9 cellular contexts compared by ENCODE assay signal in genomic region chr9:136403538-136403914, GRCh38. TPM values are rescaled to one million over a fixed set of nuclear protein-coding genes. Genes with fewer than 3 reads are reported as not detected.
DNase-seq lines count a peak whose midpoint lies in the region; ATAC-seq, FAIRE-seq and TF ChIP-seq lines count a peak whose summit lies in the region.
"Had no signal": no experiment of that assay in that cellular context is flagged by ENCODE, and none has a peak within 500 bp of the region (broad histone marks: within the 10 kb centered on the region; RNA-seq: fewer than 3 reads in every experiment).

No MANE protein-coding gene starts in this region.

- H3K27ac ChIP-seq in GM12878 (ENCODE audit: control insufficient read depth, insufficient read depth) (peak overlapping the region; percentile 92), esophagus muscularis mucosa (replicated peaks in 1 of 4) (no peak overlapping the region)
- H3K27ac ChIP-seq: breast epithelium had no signal

- H3K79me2 ChIP-seq in GM12878 (ENCODE audit: control insufficient read depth, insufficient read depth, low read length) = peaks cover 32% of the 10 kb centered on the region

- intact Hi-C loops in GM12878 (cut with micrococcal nuclease; ENCODE audit: unreplicated experiment) = no loop called here
- intact Hi-C loops in esophagus muscularis mucosa (cut with DNase I) = no loop called here

- no peak overlapping the region for H2AFZ ChIP-seq in GM12878 (ENCODE audit: control insufficient read depth, low read depth, low read length)

- SMC1A ChIA-PET in GM12878 (lab: Charles Lee; ENCODE audit: uncharacterized antibody, unreplicated experiment) = no interaction called here

- TF ChIP-seq CTCF in GM12878 (IDR thresholded peaks at IDR 0.05 in 2 of 3, conservative IDR thresholded peaks at IDR 0.05 in 1 of 3; ENCODE audit: control insufficient read depth in 2 of 3, extremely low read depth in 1 of 3, insufficient read depth in 1 of 3, low read depth in 3 of 3, low read length in 3 of 3) (peak in 1 of 3 experiments; percentile 16; a peak in 3 of 6 replicates), esophagus muscularis mucosa (IDR thresholded peaks at IDR 0.05) (no peak)

- peak overlapping the region; percentile 65 for H3K9ac ChIP-seq in GM12878 (ENCODE audit: control insufficient read depth, insufficient read depth, low read length)

- TF ChIP-seq EP300 in GM12878 (IDR thresholded peaks at IDR 0.05; ENCODE audit: borderline replicate concordance in 1 of 2, control insufficient read depth in 1 of 2, low read depth in 2 of 2, low read length in 2 of 2) (peak in 1 of 2 experiments; percentile 34; a peak in 1 of 4 replicates), esophagus muscularis mucosa (IDR thresholded peaks at IDR 0.05) (no peak)

- no peaks in the 10 kb centered on the region for H3K9me3 ChIP-seq in GM12878 (replicated peaks; ENCODE audit: control insufficient read depth, insufficient read depth, low read length)
- H3K9me3 ChIP-seq in esophagus muscularis mucosa = no peaks in the 10 kb centered on the region
- H3K9me3 ChIP-seq: breast epithelium had no signal

- no TSS peak for BruUV-seq in GM12878 (replicated peaks; lab: Mats Ljungman, UMichigan)

- H3K27me3 ChIP-seq in GM12878 (replicated peaks in 1 of 2; ENCODE audit: control insufficient read depth in 2 of 2, insufficient read depth in 2 of 2, low read length in 1 of 2) (no peaks in the 10 kb centered on the region), esophagus muscularis mucosa (no peaks in the 10 kb centered on the region)
- H3K27me3 ChIP-seq: breast epithelium had no signal

- H3K4me2 ChIP-seq in GM12878 (ENCODE audit: control insufficient read depth, insufficient read depth) = peak overlapping the region; percentile 90

- in situ Hi-C loops in GM12878 (cut with MboI) = no loop called here

- 7% methylated on average over 5 of the region's 5 CpGs for WGBS in GM12878 (ENCODE audit: insufficient coverage, insufficient replicate concordance, low lambda C conversion rate, missing lambda C conversion rate)
- 97% methylated on average over 5 of the region's 5 CpGs for WGBS in esophagus muscularis mucosa

- no peak for TF ChIP-seq RAD21 in GM12878 (IDR thresholded peaks at IDR 0.05; ENCODE audit: insufficient read depth, low read depth, low read length)

- peak; percentile 52 for DNase-seq in GM19240 (ENCODE audit: insufficient read length, low spot score)
- peak; percentile 55 to 57 for DNase-seq in activated CD4-positive, alpha-beta T cell treated with anti-CD3 and anti-CD28 coated beads for 24 hours (ENCODE audit: low read depth in 2 of 2)
- peak; percentile 51 for DNase-seq in GM12878 (ENCODE audit: low read depth, low spot score)
- DNase-seq in stimulated activated CD8-positive, alpha-beta memory T cell treated with anti-CD3 and anti-CD28 coated beads, Interleukin-4, amount 100 ng/mL, for 1 hour (ENCODE audit: low read depth in 2 of 2, low spot score in 1 of 2) = peak; percentile 20 to 52
- no peak for DNase-seq in NCI-H2081 treated with DMSO at 0.1 percent for 48 hours (lab: John Stamatoyannopoulos, UW)
- DNase-seq in esophagus muscularis mucosa (ENCODE audit: extremely low spot score) = no peak
- no peak for DNase-seq in hippocampal formation (lab: John Stamatoyannopoulos, UW)

- no peaks in the 10 kb centered on the region for H4K20me1 ChIP-seq in GM12878 (ENCODE audit: control insufficient read depth, insufficient read depth)

- FAIRE-seq in GM12878 (lab: Jason Lieb, UNC) = peak; percentile 65

- H3K4me3 ChIP-seq in GM12878 = peak overlapping the region; percentile 37; the same call in 1 of the 2 replicates
- H3K4me3 ChIP-seq in esophagus muscularis mucosa = no peak overlapping the region
- H3K4me3 ChIP-seq: breast epithelium had no signal

- peaks cover 41% of the 10 kb centered on the region for H3K4me1 ChIP-seq in GM12878 (ENCODE audit: control insufficient read depth, insufficient read depth, low read length)
- H3K4me1 ChIP-seq in esophagus muscularis mucosa = peaks cover 16 to 21% (median 19%) of the 10 kb centered on the region in 4 donors

- POLR2A ChIA-PET in GM12878 (lab: Charles Lee) = interaction anchor here (1.8 to 1.9 kb wide), 2 partner anchors 31 to 40 kb away, joined by 5 to 10 read pairs; partner anchors contain the start of gene DNLZ

- CTCF ChIA-PET in GM12878 (lab: Yijun Ruan, JAX) = interaction anchor here (0.6 to 1.1 kb wide), 3 partner anchors 12 to 233 kb away, joined by 3 to 5 read pairs (median 3); no protein-coding TSS in a partner anchor

- RAD21 ChIA-PET in GM12878 (lab: Charles Lee; ENCODE audit: unreplicated experiment) = interaction anchor here (0.7 to 1.3 kb wide), 4 partner anchors 35 to 491 kb away, joined by 3 to 8 read pairs (median 6); partner anchors contain the start of gene DNLZ

- peak; percentile 78 for ATAC-seq in GM12878
- no peak for ATAC-seq in HG02759 (IDR thresholded peaks at IDR 0.05; ENCODE audit: unreplicated experiment)

- TF ChIP-seq POLR2A in GM12878 (IDR thresholded peaks at IDR 0.05; ENCODE audit: low read depth, low read length) (peak; percentile 69; the same call in 1 of the 2 replicates), esophagus muscularis mucosa (IDR thresholded peaks at IDR 0.05; ENCODE audit: low read depth) (no peak)

- H3K36me3 ChIP-seq in GM12878 (ENCODE audit: control insufficient read depth in 2 of 2, insufficient read depth in 2 of 2, low read length in 1 of 2) (peaks cover 7 to 18% of the 10 kb centered on the region in 2 experiments; a peak in 3 of 4 replicates), esophagus muscularis mucosa (peaks cover 16 to 61% (median 56%) of the 10 kb centered on the region in 4 donors)
- H3K36me3 ChIP-seq: breast epithelium had no signal

RNA-seq across cellular contexts. Expression of gene SNAPC4, which starts 3.6 kb away (rescaled TPM):
- 20.6 and 25.5 TPM in 2 replicates for total RNA-seq in GM12878 (2013; cell fraction: nucleolus; rRNA removed)
- total RNA-seq in GM12878 (2014; rRNA removed) (7.7 and 8.8 TPM in 2 replicates), GM12878 (2014; rRNA removed; fragmentation: Illumina TruSeq; extraction: Trizol) (5.1 and 5.2 TPM in 2 replicates), GM12878 (2021) (16.4 and 19.8 TPM in 2 replicates), esophagus muscularis mucosa (1 to 10 TPM; 3.3 to 8.4 (median 4.9) TPM)
- polyA plus RNA-seq in GM12878 (2011; ENCODE audit: low read depth) = 3.1 TPM
- polyA plus RNA-seq in GM12878 (2011; rRNA removed) (2.4 and 3.5 TPM in 2 replicates), GM12878 (2014; fragmentation: Illumina TruSeq; extraction: Trizol) (7.1 and 8.7 TPM in 2 replicates), GM12878 (2014; fragmentation: Nextera tagmentation; extraction: Ambion mirVana) (under 1 TPM; 0.42 to 0.43 TPM), GM12878 (2014; rRNA removed) (16.9 and 18.1 TPM in 2 replicates), GM12878 (2016; fragmentation: Nextera tagmentation; extraction: Ambion mirVana) (1 to 10 TPM; 6.8 to 7.2 TPM)
- 3.4 and 5.5 TPM in 2 replicates for polyA plus RNA-seq in GM12878 (2011; cell fraction: cytosol; rRNA removed)
- polyA plus RNA-seq in GM12878 (2011; cell fraction: nucleus; rRNA removed) = 21.4 and 37.3 TPM in 2 replicates
- polyA plus RNA-seq in GM12878 (2012) = 8.0 and 10.3 TPM in 2 replicates
- polyA minus RNA-seq in GM12878 (2011; rRNA and poly(A)+ RNA removed) = 2.6 and 3.9 TPM in 2 replicates
- 2.4 and 2.7 TPM in 2 replicates for polyA minus RNA-seq in GM12878 (2011; cell fraction: cytosol; rRNA and poly(A)+ RNA removed)
- 4.5 and 7.1 TPM in 2 replicates for polyA minus RNA-seq in GM12878 (2011; cell fraction: nucleus; rRNA and poly(A)+ RNA removed)

RNA-seq across cellular contexts. Expression of gene ENTR1, which starts 6.9 kb away (rescaled TPM):
- total RNA-seq in GM12878 (2013; cell fraction: nucleolus; rRNA removed) = 55.0 and 60.4 TPM in 2 replicates
- total RNA-seq in GM12878 (2014; rRNA removed) = 58.4 and 61.2 TPM in 2 replicates
- total RNA-seq in GM12878 (2014; rRNA removed; fragmentation: Illumina TruSeq; extraction: Trizol) = 35.5 and 38.4 TPM in 2 replicates
- 75.4 and 81.7 TPM in 2 replicates for total RNA-seq in GM12878 (2021)
- polyA plus RNA-seq in GM12878 (2011; ENCODE audit: low read depth) = 17.1 TPM
- 47.7 and 55.4 TPM in 2 replicates for polyA plus RNA-seq in GM12878 (2011; rRNA removed)
- polyA plus RNA-seq in GM12878 (2011; cell fraction: cytosol; rRNA removed) = 41.9 and 53.8 TPM in 2 replicates
- polyA plus RNA-seq in GM12878 (2011; cell fraction: nucleus; rRNA removed) = 296 and 320 TPM in 2 replicates
- 32.2 and 42.4 TPM in 2 replicates for polyA plus RNA-seq in GM12878 (2012)
- 19.0 and 43.7 TPM in 2 replicates for polyA plus RNA-seq in GM12878 (2014; fragmentation: Illumina TruSeq; extraction: Trizol)
- polyA plus RNA-seq in GM12878 (2014; fragmentation: Nextera tagmentation; extraction: Ambion mirVana) = 10 to 100 TPM in 1 of 2 experiments, 1 to 10 TPM in 1; 8.2 to 20.4 TPM
- polyA plus RNA-seq in GM12878 (2014; rRNA removed) = 96.4 and 105 TPM in 2 replicates
- 10 to 100 TPM; 10.5 to 14.9 TPM for polyA plus RNA-seq in GM12878 (2016; fragmentation: Nextera tagmentation; extraction: Ambion mirVana)
- 15.0 and 45.6 TPM in 2 replicates for polyA minus RNA-seq in GM12878 (2011; rRNA and poly(A)+ RNA removed)
- 24.7 and 29.1 TPM in 2 replicates for polyA minus RNA-seq in GM12878 (2011; cell fraction: cytosol; rRNA and poly(A)+ RNA removed)
- 50.2 and 69.5 TPM in 2 replicates for polyA minus RNA-seq in GM12878 (2011; cell fraction: nucleus; rRNA and poly(A)+ RNA removed)
- total RNA-seq in esophagus muscularis mucosa = 10 to 100 TPM; 26.2 to 44.8 (median 37.6) TPM

RNA-seq across cellular contexts. Expression of gene PMPCA, which starts 6.9 kb away (rescaled TPM):
- 64.9 and 75.3 TPM in 2 replicates for total RNA-seq in GM12878 (2013; cell fraction: nucleolus; rRNA removed)
- total RNA-seq in GM12878 (2014; rRNA removed) = 61.7 and 67.9 TPM in 2 replicates
- total RNA-seq in GM12878 (2014; rRNA removed; fragmentation: Illumina TruSeq; extraction: Trizol) = 40.8 and 47.3 TPM in 2 replicates
- total RNA-seq in GM12878 (2021) = 85.9 and 89.8 TPM in 2 replicates
- polyA plus RNA-seq in GM12878 (2011; ENCODE audit: low read depth) = 37.1 TPM
- polyA plus RNA-seq in GM12878 (2011; rRNA removed) = 80.3 and 82.5 TPM in 2 replicates
- polyA plus RNA-seq in GM12878 (2011; cell fraction: cytosol; rRNA removed) = 70.0 and 94.3 TPM in 2 replicates
- polyA plus RNA-seq in GM12878 (2011; cell fraction: nucleus; rRNA removed) = 268 and 279 TPM in 2 replicates
- polyA plus RNA-seq in GM12878 (2012) = 78.5 and 91.3 TPM in 2 replicates
- 63.1 and 69.0 TPM in 2 replicates for polyA plus RNA-seq in GM12878 (2014; fragmentation: Illumina TruSeq; extraction: Trizol)
- 10 to 100 TPM in 1 of 2 experiments, 1 to 10 TPM in 1; 8.1 to 12.3 TPM for polyA plus RNA-seq in GM12878 (2014; fragmentation: Nextera tagmentation; extraction: Ambion mirVana)
- 90.0 and 93.0 TPM in 2 replicates for polyA plus RNA-seq in GM12878 (2014; rRNA removed)
- 100 to 1,000 TPM; 123 to 137 TPM for polyA plus RNA-seq in GM12878 (2016; fragmentation: Nextera tagmentation; extraction: Ambion mirVana)
- polyA minus RNA-seq in GM12878 (2011; rRNA and poly(A)+ RNA removed) = 50.8 and 53.6 TPM in 2 replicates
- polyA minus RNA-seq in GM12878 (2011; cell fraction: cytosol; rRNA and poly(A)+ RNA removed) = 13.8 and 16.0 TPM in 2 replicates
- 46.1 and 51.3 TPM in 2 replicates for polyA minus RNA-seq in GM12878 (2011; cell fraction: nucleus; rRNA and poly(A)+ RNA removed)
- total RNA-seq in esophagus muscularis mucosa = 10 to 100 TPM; 22.8 to 43.9 (median 35.0) TPM

RNA-seq across cellular contexts. Expression of gene CARD9, which starts 30.1 kb away (rescaled TPM):
- 35.2 and 40.5 TPM in 2 replicates for total RNA-seq in GM12878 (2013; cell fraction: nucleolus; rRNA removed)
- total RNA-seq in GM12878 (2014; rRNA removed) (1.9 and 2.2 TPM in 2 replicates), GM12878 (2014; rRNA removed; fragmentation: Illumina TruSeq; extraction: Trizol) (0.55 and 0.58 TPM in 2 replicates), GM12878 (2021) (2.4 and 2.6 TPM in 2 replicates), esophagus muscularis mucosa (1 to 10 TPM; 1.2 to 4.2 (median 1.9) TPM)
- 0.59 TPM for polyA plus RNA-seq in GM12878 (2011; ENCODE audit: low read depth)
- polyA plus RNA-seq in GM12878 (2011; rRNA removed) (1.9 and 4.9 TPM in 2 replicates), GM12878 (2014; fragmentation: Illumina TruSeq; extraction: Trizol) (0.34 TPM in 1 of 2 replicates, not detected in the other), GM12878 (2014; fragmentation: Nextera tagmentation; extraction: Ambion mirVana) (under 1 TPM in 1 of 2 experiments, not detected in 1; 0.11 TPM), GM12878 (2014; rRNA removed) (1.6 and 2.1 TPM in 2 replicates), GM12878 (2016; fragmentation: Nextera tagmentation; extraction: Ambion mirVana) (1 to 10 TPM; 1.8 to 2.2 TPM)
- 5.3 and 9.1 TPM in 2 replicates for polyA plus RNA-seq in GM12878 (2011; cell fraction: cytosol; rRNA removed)
- 80.5 and 97.8 TPM in 2 replicates for polyA plus RNA-seq in GM12878 (2011; cell fraction: nucleus; rRNA removed)
- 2.7 and 2.9 TPM in 2 replicates for polyA plus RNA-seq in GM12878 (2012)
- 3.6 and 6.7 TPM in 2 replicates for polyA minus RNA-seq in GM12878 (2011; rRNA and poly(A)+ RNA removed)
- polyA minus RNA-seq in GM12878 (2011; cell fraction: cytosol; rRNA and poly(A)+ RNA removed) = 2.4 and 2.8 TPM in 2 replicates
- 10.4 and 18.9 TPM in 2 replicates for polyA minus RNA-seq in GM12878 (2011; cell fraction: nucleus; rRNA and poly(A)+ RNA removed)

RNA-seq across cellular contexts. Expression of gene INPP5E, which starts 36.1 kb away (rescaled TPM):
- 32.3 and 36.3 TPM in 2 replicates for total RNA-seq in GM12878 (2013; cell fraction: nucleolus; rRNA removed)
- 6.6 and 7.4 TPM in 2 replicates for total RNA-seq in GM12878 (2014; rRNA removed)
- total RNA-seq in GM12878 (2014; rRNA removed; fragmentation: Illumina TruSeq; extraction: Trizol) = 3.4 and 3.6 TPM in 2 replicates
- total RNA-seq in GM12878 (2021) = 13.0 and 15.6 TPM in 2 replicates
- 2.8 TPM for polyA plus RNA-seq in GM12878 (2011; ENCODE audit: low read depth)
- 4.6 and 7.1 TPM in 2 replicates for polyA plus RNA-seq in GM12878 (2011; rRNA removed)
- polyA plus RNA-seq in GM12878 (2011; cell fraction: cytosol; rRNA removed) = 8.6 and 10.4 TPM in 2 replicates
- 78.9 and 90.5 TPM in 2 replicates for polyA plus RNA-seq in GM12878 (2011; cell fraction: nucleus; rRNA removed)
- polyA plus RNA-seq in GM12878 (2012) = 8.4 and 9.5 TPM in 2 replicates
- polyA plus RNA-seq in GM12878 (2014; fragmentation: Illumina TruSeq; extraction: Trizol) = 2.1 and 3.4 TPM in 2 replicates
- 1 to 10 TPM in 1 of 2 experiments, under 1 TPM in 1; 0.24 to 1.2 TPM for polyA plus RNA-seq in GM12878 (2014; fragmentation: Nextera tagmentation; extraction: Ambion mirVana)
- polyA plus RNA-seq in GM12878 (2014; rRNA removed) = 14.8 and 16.0 TPM in 2 replicates
- 1 to 10 TPM; 4.7 to 5.9 TPM for polyA plus RNA-seq in GM12878 (2016; fragmentation: Nextera tagmentation; extraction: Ambion mirVana)
- 4.3 and 8.1 TPM in 2 replicates for polyA minus RNA-seq in GM12878 (2011; rRNA and poly(A)+ RNA removed)
- polyA minus RNA-seq in GM12878 (2011; cell fraction: cytosol; rRNA and poly(A)+ RNA removed) = 4.1 and 4.8 TPM in 2 replicates
- polyA minus RNA-seq in GM12878 (2011; cell fraction: nucleus; rRNA and poly(A)+ RNA removed) = 10.2 and 17.1 TPM in 2 replicates
- 10 to 100 TPM in 2 of 4 donors, 1 to 10 TPM in 2; 8.4 to 17.1 (median 12.5) TPM for total RNA-seq in esophagus muscularis mucosa

Comparison
In these comparisons a context has a peak if more than half of its experiments do, and no peak if none do; other contexts are left out.
1. DNase-seq: peak in GM19240 (single experiment), activated CD4-positive, alpha-beta T cell treated with anti-CD3 and anti-CD28 coated beads for 24 hours (2 of 2), GM12878 (single experiment) and stimulated activated CD8-positive, alpha-beta memory T cell treated with anti-CD3 and anti-CD28 coated beads, Interleukin-4, amount 100 ng/mL, for 1 hour (2 of 2); none in NCI-H2081 treated with DMSO at 0.1 percent for 48 hours (single experiment), esophagus muscularis mucosa (single experiment) and hippocampal formation (0 of 2).